In the genomic region with DNA sequence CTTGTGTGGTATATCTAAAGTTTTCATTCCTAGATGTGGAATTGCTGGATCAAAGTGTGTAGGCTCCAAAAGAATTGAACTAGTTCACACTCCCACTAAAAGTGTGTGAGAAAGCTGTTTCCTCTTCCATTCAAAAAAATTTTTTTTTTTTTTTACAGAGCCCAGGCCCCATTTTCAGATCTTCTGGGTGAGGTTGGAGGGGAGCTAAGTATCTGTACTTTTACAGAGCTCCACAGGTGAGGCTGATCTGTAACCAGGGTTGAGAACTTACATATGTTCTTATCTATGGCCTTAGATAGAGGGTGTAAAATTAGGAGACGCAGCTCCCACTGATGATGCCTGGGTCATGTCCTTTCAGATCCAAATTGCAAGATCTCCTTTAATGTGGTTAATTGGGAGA, we compare ENCODE assay signal across 4 cellular contexts.
"Had no signal": no experiment of that assay in that cellular context is flagged by ENCODE, and none has a peak within 500 bp of the region (broad histone marks: within the 10 kb centered on the region; RNA-seq: fewer than 3 reads in every experiment).

No MANE protein-coding gene starts in this region.

- DNase-seq: GF-D8 had no signal

- H3K4me3 ChIP-seq: GM12878 had no signal

- FAIRE-seq: G401.6, GM12892 had no signal
